1 cellular context compared by ENCODE assay signal in genomic region chr1:24954631-24955030, GRCh38.
TF ChIP-seq lines count a peak whose summit lies in the region.

No MANE protein-coding gene starts in this region.

TF ChIP-seq in WTC11, 78 proteins besides CTCF, POLR2A, EP300 and RAD21:
- TF ChIP-seq ZNF425 (CRISPR knock-in tag; conservative IDR thresholded peaks at IDR 0.05) (no peak), HMGXB4 (CRISPR knock-in tag; IDR thresholded peaks at IDR 0.05) (no peak), IRF1 (CRISPR knock-in tag; IDR thresholded peaks at IDR 0.05) (no peak), ETV6 (CRISPR knock-in tag; IDR thresholded peaks at IDR 0.05) (no peak)
